Comparison of ENCODE assay signal across 1 cellular context in the genomic region with DNA sequence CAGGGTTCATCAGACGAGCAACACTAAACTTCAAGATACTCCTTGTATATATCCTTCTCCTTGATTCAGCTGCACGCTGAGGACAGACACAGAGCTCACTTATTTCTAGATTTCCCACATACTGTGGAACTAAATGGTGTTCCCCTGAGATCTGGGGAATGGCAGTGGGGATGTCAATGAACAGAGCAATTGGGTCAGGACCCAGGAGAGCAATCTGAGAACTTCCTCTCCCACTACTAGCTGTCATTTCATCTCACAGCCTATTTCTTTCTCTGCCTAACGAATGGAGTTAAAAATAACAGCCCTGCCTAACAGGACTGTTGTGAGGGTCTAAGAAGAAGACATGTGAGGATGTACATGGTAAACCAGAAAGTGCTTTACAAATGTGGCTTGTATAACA.
TF ChIP-seq lines count a peak whose summit lies in the region.

No MANE protein-coding gene starts in this region.

TF ChIP-seq in WTC11, 78 proteins besides CTCF, POLR2A, EP300 and RAD21 (continued from another document):
- TF ChIP-seq, protein P1, sequence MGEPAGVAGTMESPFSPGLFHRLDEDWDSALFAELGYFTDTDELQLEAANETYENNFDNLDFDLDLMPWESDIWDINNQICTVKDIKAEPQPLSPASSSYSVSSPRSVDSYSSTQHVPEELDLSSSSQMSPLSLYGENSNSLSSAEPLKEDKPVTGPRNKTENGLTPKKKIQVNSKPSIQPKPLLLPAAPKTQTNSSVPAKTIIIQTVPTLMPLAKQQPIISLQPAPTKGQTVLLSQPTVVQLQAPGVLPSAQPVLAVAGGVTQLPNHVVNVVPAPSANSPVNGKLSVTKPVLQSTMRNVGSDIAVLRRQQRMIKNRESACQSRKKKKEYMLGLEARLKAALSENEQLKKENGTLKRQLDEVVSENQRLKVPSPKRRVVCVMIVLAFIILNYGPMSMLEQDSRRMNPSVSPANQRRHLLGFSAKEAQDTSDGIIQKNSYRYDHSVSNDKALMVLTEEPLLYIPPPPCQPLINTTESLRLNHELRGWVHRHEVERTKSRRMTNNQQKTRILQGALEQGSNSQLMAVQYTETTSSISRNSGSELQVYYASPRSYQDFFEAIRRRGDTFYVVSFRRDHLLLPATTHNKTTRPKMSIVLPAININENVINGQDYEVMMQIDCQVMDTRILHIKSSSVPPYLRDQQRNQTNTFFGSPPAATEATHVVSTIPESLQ (CRISPR knock-in tag; IDR thresholded peaks at IDR 0.05) = no peak
- no peak for TF ChIP-seq CREB1 (CRISPR knock-in tag; IDR thresholded peaks at IDR 0.05)
- TF ChIP-seq, protein P2, sequence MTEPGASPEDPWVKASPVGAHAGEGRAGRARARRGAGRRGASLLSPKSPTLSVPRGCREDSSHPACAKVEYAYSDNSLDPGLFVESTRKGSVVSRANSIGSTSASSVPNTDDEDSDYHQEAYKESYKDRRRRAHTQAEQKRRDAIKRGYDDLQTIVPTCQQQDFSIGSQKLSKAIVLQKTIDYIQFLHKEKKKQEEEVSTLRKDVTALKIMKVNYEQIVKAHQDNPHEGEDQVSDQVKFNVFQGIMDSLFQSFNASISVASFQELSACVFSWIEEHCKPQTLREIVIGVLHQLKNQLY (CRISPR knock-in tag; IDR thresholded peaks at IDR 0.05) = no peak
TF ChIP-seq in WTC11: peak in this region for 0.
